Comparison of ENCODE assay signal across 17 cellular contexts in the genomic region with DNA sequence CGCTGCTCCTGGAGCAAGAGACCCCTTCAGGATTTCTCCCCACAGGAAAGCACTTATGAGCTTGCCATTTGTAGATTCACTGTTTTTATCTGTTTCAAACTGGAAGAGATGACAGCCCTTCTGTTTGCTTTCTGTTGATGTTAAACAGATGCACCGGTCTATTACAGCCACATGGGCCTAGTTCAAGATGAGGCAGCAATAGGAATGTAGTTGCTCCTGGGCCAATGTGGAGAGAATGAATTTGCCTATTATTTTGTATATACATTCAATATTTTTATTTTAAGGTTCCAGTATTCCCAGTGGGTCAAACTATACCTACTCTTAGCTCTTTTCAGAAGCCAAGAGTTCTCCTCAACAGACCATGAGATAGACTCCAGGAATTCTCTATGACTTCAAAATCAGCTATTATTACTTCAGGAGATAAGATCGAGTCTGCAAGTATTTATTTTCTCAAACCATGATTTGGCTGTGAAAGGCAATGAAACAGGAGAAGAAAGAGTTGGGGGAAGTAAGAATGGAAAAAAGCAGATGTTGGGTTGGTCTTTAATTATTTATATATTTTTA.
DNase-seq lines count a peak whose midpoint lies in the region; ATAC-seq and TF ChIP-seq lines count a peak whose summit lies in the region.
"Had no signal": no experiment of that assay in that cellular context is flagged by ENCODE, and none has a peak within 500 bp of the region (broad histone marks: within the 10 kb centered on the region; RNA-seq: fewer than 3 reads in every experiment).

No MANE protein-coding gene starts in this region.

- H3K4me3 Mint-ChIP-seq in nephron = no peak overlapping the region
- no peak overlapping the region for H3K4me3 Mint-ChIP-seq in activated CD8-positive, alpha-beta T cell treated with anti-CD3 and anti-CD28 coated beads for 36 hours
- H3K4me3 Mint-ChIP-seq: activated CD4-positive, alpha-beta T cell treated with anti-CD3 and anti-CD28 coated beads, Interleukin-2, amount 10 ng/mL, durations not matched to agents 7 days and 5 days; activated T-cell treated with anti-CD3 and anti-CD28 coated beads, Interleukin-2, amount 50 U/mL, for 4 hours; CD8-positive, alpha-beta T cell; neural crest cell had no signal

- H3K56ac ChIP-seq in IMR-90 (ENCODE audit: extremely low read depth, insufficient read depth, low read length) = no peak overlapping the region

- no peak overlapping the region for H2BK5ac ChIP-seq in IMR-90 (ENCODE audit: low read depth, low read length, poor library complexity, severe bottlenecking)

- H2AK9ac ChIP-seq in IMR-90 (replicated peaks; ENCODE audit: low read depth, low read length, poor library complexity) = no peak overlapping the region

- H3K27me3 Mint-ChIP-seq in nephron (ENCODE audit: low read depth) = no peaks in the 10 kb centered on the region
- no peaks in the 10 kb centered on the region for H3K27me3 Mint-ChIP-seq in activated CD8-positive, alpha-beta T cell treated with anti-CD3 and anti-CD28 coated beads for 36 hours
- H3K27me3 Mint-ChIP-seq: activated CD4-positive, alpha-beta T cell treated with anti-CD3 and anti-CD28 coated beads, Interleukin-2, amount 10 ng/mL, durations not matched to agents 7 days and 5 days had no signal

- ATAC-seq in IMR-90 (ENCODE audit: low read depth) = peak; percentile 13; the same call in 1 of the 2 replicates
- ATAC-seq in activated CD8-positive, alpha-beta T cell treated with anti-CD3 and anti-CD28 coated beads for 36 hours = no peak
- ATAC-seq in aorta (ENCODE audit: low FRiP score) = no peak
- ATAC-seq: activated T-cell treated with anti-CD3 and anti-CD28 coated beads, Interleukin-2, amount 50 U/mL, for 4 hours; CD8-positive, alpha-beta T cell had no signal

- H3K4me3 ChIP-seq in BJ (ENCODE audit: low read depth, low read length) (no peak overlapping the region), IMR-90 (ENCODE audit: insufficient read depth, low read depth, low read length) (no peak overlapping the region), fibroblast of mammary gland (ENCODE audit: control insufficient read depth, low read depth, low read length) (no peak overlapping the region), aorta (ENCODE audit: low read length in 2 of 2) (no peak overlapping the region)
- H3K4me3 ChIP-seq: esophagus muscularis mucosa, SJSA1, spleen had no signal

- H3K4me1 Mint-ChIP-seq in nephron = peaks cover 77% of the 10 kb centered on the region
- H3K4me1 Mint-ChIP-seq in activated CD8-positive, alpha-beta T cell treated with anti-CD3 and anti-CD28 coated beads for 36 hours (ENCODE audit: low read depth) = no peaks in the 10 kb centered on the region
- H3K4me1 Mint-ChIP-seq: activated CD4-positive, alpha-beta T cell treated with anti-CD3 and anti-CD28 coated beads, Interleukin-2, amount 10 ng/mL, durations not matched to agents 7 days and 5 days had no signal

- H3K27ac Mint-ChIP-seq in nephron = peak overlapping the region; percentile 83 to 98 (median 92)
- H3K27ac Mint-ChIP-seq in activated CD8-positive, alpha-beta T cell treated with anti-CD3 and anti-CD28 coated beads for 36 hours = no peak overlapping the region
- H3K27ac Mint-ChIP-seq: activated CD4-positive, alpha-beta T cell treated with anti-CD3 and anti-CD28 coated beads, Interleukin-2, amount 10 ng/mL, durations not matched to agents 7 days and 5 days; CD8-positive, alpha-beta T cell had no signal

- H3K27me3 ChIP-seq in BJ (ENCODE audit: control insufficient read depth, insufficient read depth, low read length) (no peaks in the 10 kb centered on the region), IMR-90 (ENCODE audit: control insufficient read depth, insufficient read depth, low read length) (no peaks in the 10 kb centered on the region), aorta (ENCODE audit: control insufficient read depth in 1 of 2, insufficient read depth in 2 of 2, low read length in 1 of 2) (no peaks in the 10 kb centered on the region)
- H3K27me3 ChIP-seq: esophagus muscularis mucosa, SJSA1, spleen had no signal

- H2BK120ac ChIP-seq in IMR-90 (ENCODE audit: low read depth, low read length) = peak overlapping the region; percentile 32; the same call in 1 of the 2 replicates

- no peaks in the 10 kb centered on the region for H3K9me3 Mint-ChIP-seq in nephron
- no peaks in the 10 kb centered on the region for H3K9me3 Mint-ChIP-seq in activated CD8-positive, alpha-beta T cell treated with anti-CD3 and anti-CD28 coated beads for 36 hours
- H3K9me3 Mint-ChIP-seq: activated CD4-positive, alpha-beta T cell treated with anti-CD3 and anti-CD28 coated beads, Interleukin-2, amount 10 ng/mL, durations not matched to agents 7 days and 5 days; activated T-cell treated with anti-CD3 and anti-CD28 coated beads, Interleukin-2, amount 50 U/mL, for 4 hours; CD8-positive, alpha-beta T cell; neural crest cell had no signal

- H4K8ac ChIP-seq in IMR-90 (ENCODE audit: low read depth in 2 of 2, low read length in 2 of 2) = no peak overlapping the region

- H3K79me1 ChIP-seq in IMR-90 (ENCODE audit: low read depth in 1 of 2, low read length in 2 of 2) = no peaks in the 10 kb centered on the region

- no TSS peak for BruUV-seq in IMR-90 (replicated peaks; lab: Mats Ljungman, UMichigan)

- H3K27ac ChIP-seq in IMR-90 (ENCODE audit: insufficient read depth, low read length) (no peak overlapping the region; the same call in 1 of the 2 replicates), aorta (ENCODE audit: low read depth in 1 of 2, low read length in 2 of 2) (no peak overlapping the region)
- H3K27ac ChIP-seq: esophagus muscularis mucosa, SJSA1, spleen had no signal

- dilution Hi-C loops in IMR-90 (cut with HindIII; ENCODE audit: low sequenced_read_pairs, unreplicated experiment) = no loop called here

- H3K9ac ChIP-seq in IMR-90 (ENCODE audit: low read depth, low read length) = no peak overlapping the region

- 0 out of 2 replicates have a peak overlapping the region, but pooled peaks have one; percentile 13 for H2BK20ac ChIP-seq in IMR-90 (ENCODE audit: low read depth, low read length)

- no peak overlapping the region; the same call in 1 of the 2 replicates for H4K5ac ChIP-seq in IMR-90 (ENCODE audit: low read depth, low read length)

- no peaks in the 10 kb centered on the region for H3K9me3 ChIP-seq in IMR-90 (ENCODE audit: control insufficient read depth, insufficient read depth, low read length)
- H3K9me3 ChIP-seq in aorta (ENCODE audit: control insufficient read depth, low read length) = no peaks in the 10 kb centered on the region
- H3K9me3 ChIP-seq: esophagus muscularis mucosa, SJSA1, spleen had no signal

- H3K4me1 ChIP-seq in IMR-90 (ENCODE audit: control insufficient read depth, insufficient read depth, low read length) (peaks cover 20% of the 10 kb centered on the region), aorta (ENCODE audit: control insufficient read depth in 1 of 2, insufficient read depth in 2 of 2, low read length in 2 of 2) (peaks cover 0 to 10% of the 10 kb centered on the region in 2 donors)

- H4K20me1 ChIP-seq in IMR-90 (ENCODE audit: insufficient read depth, low read length) = no peaks in the 10 kb centered on the region

- in situ Hi-C loops in IMR-90 (cut with MboI; ENCODE audit: low sequenced_read_pairs) = loop anchor here (10.0 to 25.0 kb wide), 2 partner anchors 907 to 1064 kb away; no protein-coding TSS in a partner anchor

- peaks cover 6% of the 10 kb centered on the region; the same call in 1 of the 2 replicates for H3K9me1 ChIP-seq in IMR-90 (ENCODE audit: insufficient read depth, low read length)

- DNase-seq in BJ (ENCODE audit: low read depth) (peak; percentile 9), IMR-90 (peak; percentile 74), fibroblast of mammary gland (ENCODE audit: low read depth) (peak; percentile 36), cerebellar cortex (ENCODE audit: low spot score) (no peak), aorta (no peak)
- no peak for DNase-seq in activated CD8-positive, alpha-beta T cell treated with anti-CD3 and anti-CD28 coated beads for 36 hours
- DNase-seq: activated CD4-positive, alpha-beta T cell treated with anti-CD3 and anti-CD28 coated beads, Interleukin-2, amount 10 ng/mL, durations not matched to agents 7 days and 5 days; activated T-cell treated with anti-CD3 and anti-CD28 coated beads, Interleukin-2, amount 50 U/mL, for 4 hours; amniotic stem cell; CD8-positive, alpha-beta T cell; NCI-H2227 treated with DMSO at 0.1 percent for 48 hours; spleen; stimulated activated naive CD4-positive, alpha-beta T cell treated with Interleukin-2 at 50 U/mL for 16 hours had no signal

- TF ChIP-seq POLR2A in IMR-90 (IDR thresholded peaks at IDR 0.05; ENCODE audit: low read depth, low read length) = no peak

- H3K4ac ChIP-seq in IMR-90 (ENCODE audit: low read depth, low read length) = 0 out of 2 replicates have a peak overlapping the region, but pooled peaks have one; percentile 1

- POLR2A ChIA-PET in BJ (lab: Charles Lee) (no interaction called here), IMR-90 (lab: Charles Lee; ENCODE audit: unreplicated experiment) (no interaction called here)
- POLR2A ChIA-PET in activated CD8-positive, alpha-beta T cell treated with anti-CD3 and anti-CD28 coated beads for 36 hours (lab: Charles Lee) = no interaction called here

- H3K36me3 Mint-ChIP-seq in nephron (ENCODE audit: low read depth) = no peaks in the 10 kb centered on the region
- no peaks in the 10 kb centered on the region for H3K36me3 Mint-ChIP-seq in activated CD8-positive, alpha-beta T cell treated with anti-CD3 and anti-CD28 coated beads for 36 hours (ENCODE audit: low read depth)
- H3K36me3 Mint-ChIP-seq: CD8-positive, alpha-beta T cell had no signal

- TF ChIP-seq CTCF in BJ (IDR thresholded peaks at IDR 0.05; ENCODE audit: insufficient read depth, low read depth, low read length) = no peak
- no peak for TF ChIP-seq CTCF in IMR-90 (conservative IDR thresholded peaks at IDR 0.05; ENCODE audit: low read depth, low read length)
- no peak for TF ChIP-seq CTCF in fibroblast of mammary gland (conservative IDR thresholded peaks at IDR 0.05; ENCODE audit: control insufficient read depth, insufficient read depth, low read depth, low read length)
- TF ChIP-seq CTCF in nephron (IDR thresholded peaks at IDR 0.05; ENCODE audit: unreplicated experiment in 3 of 3) = no peak
- TF ChIP-seq CTCF in activated CD8-positive, alpha-beta T cell treated with anti-CD3 and anti-CD28 coated beads for 36 hours (IDR thresholded peaks at IDR 0.05) = no peak

- no peak overlapping the region for H3K4me2 ChIP-seq in IMR-90 (ENCODE audit: low read depth, low read length)

- CTCF ChIA-PET in BJ (lab: Yijun Ruan, JAX) (interaction anchor here (1.2 kb wide), 1 partner anchor 9 kb away, joined by 3 read pairs; no protein-coding TSS in a partner anchor), IMR-90 (lab: Yijun Ruan, JAX) (interaction anchor here (1.1 to 1.4 kb wide), 2 partner anchors 69 to 83 kb away, joined by 3 read pairs; no protein-coding TSS in a partner anchor)
- CTCF ChIA-PET in activated CD8-positive, alpha-beta T cell treated with anti-CD3 and anti-CD28 coated beads for 36 hours (lab: Charles Lee) = interaction anchor here (0.7 kb wide), 1 partner anchor 1002 kb away, joined by 3 read pairs; no protein-coding TSS in a partner anchor

- intact Hi-C loops in IMR-90 (cut with micrococcal nuclease) (loop anchor here (10.0 kb wide), 7 partner anchors 267 to 1207 kb away; no protein-coding TSS in a partner anchor), aorta (cut with DNase I) (no loop called here)
- intact Hi-C loops in activated CD8-positive, alpha-beta T cell treated with anti-CD3 and anti-CD28 coated beads for 36 hours (cut with micrococcal nuclease) = no loop called here

- H4K91ac ChIP-seq in IMR-90 (ENCODE audit: insufficient read depth, low read depth, low read length) = peak overlapping the region; percentile 59; the same call in 1 of the 2 replicates

- no peak overlapping the region for H3K14ac ChIP-seq in IMR-90 (replicated peaks; ENCODE audit: low read depth, low read length)

- no peaks in the 10 kb centered on the region for H3K36me3 ChIP-seq in BJ (ENCODE audit: control insufficient read depth, insufficient read depth, low read length)
- H3K36me3 ChIP-seq in IMR-90 (ENCODE audit: control insufficient read depth, insufficient read depth, low read length) = no peaks in the 10 kb centered on the region
- H3K36me3 ChIP-seq in aorta (ENCODE audit: control insufficient read depth in 1 of 2, insufficient read depth in 2 of 2, low read length in 1 of 2) = no peaks in the 10 kb centered on the region
- H3K36me3 ChIP-seq: esophagus muscularis mucosa, SJSA1, spleen had no signal

- peak overlapping the region; percentile 57; the same call in 1 of the 2 replicates for H3K18ac ChIP-seq in IMR-90 (ENCODE audit: low read depth, low read length)

- H3K23ac ChIP-seq in IMR-90 (ENCODE audit: low read depth, low read length) = no peak overlapping the region

- no peak for TF ChIP-seq RAD21 in IMR-90 (IDR thresholded peaks at IDR 0.05; ENCODE audit: low read length)

- H2AK5ac ChIP-seq in IMR-90 (ENCODE audit: low read depth, low read length) = no peak overlapping the region

- no peak overlapping the region for H2AFZ ChIP-seq in IMR-90 (replicated peaks; ENCODE audit: low read length, poor library complexity)

- no CpG with 5 or more reads among the region's 3 CpGs for WGBS in IMR-90 (ENCODE audit: extremely low coverage in 2 of 2, insufficient read length in 1 of 2), 2 experiments
- WGBS in aorta, 2 donors = 51 to 57% methylated on average over 3 of the region's 3 CpGs

- H2BK15ac ChIP-seq in IMR-90 (ENCODE audit: low read depth, low read length) = no peak overlapping the region

Comparison
In these comparisons a context has a peak if more than half of its experiments do, and no peak if none do; other contexts are left out.
1. DNase-seq: peak in BJ (single experiment), IMR-90 (single experiment) and fibroblast of mammary gland (single experiment); none in activated CD8-positive, alpha-beta T cell treated with anti-CD3 and anti-CD28 coated beads for 36 hours (single experiment), cerebellar cortex (single experiment) and aorta (0 of 2).